Comparison of ENCODE assay signal across 1 cellular context in the genomic region with DNA sequence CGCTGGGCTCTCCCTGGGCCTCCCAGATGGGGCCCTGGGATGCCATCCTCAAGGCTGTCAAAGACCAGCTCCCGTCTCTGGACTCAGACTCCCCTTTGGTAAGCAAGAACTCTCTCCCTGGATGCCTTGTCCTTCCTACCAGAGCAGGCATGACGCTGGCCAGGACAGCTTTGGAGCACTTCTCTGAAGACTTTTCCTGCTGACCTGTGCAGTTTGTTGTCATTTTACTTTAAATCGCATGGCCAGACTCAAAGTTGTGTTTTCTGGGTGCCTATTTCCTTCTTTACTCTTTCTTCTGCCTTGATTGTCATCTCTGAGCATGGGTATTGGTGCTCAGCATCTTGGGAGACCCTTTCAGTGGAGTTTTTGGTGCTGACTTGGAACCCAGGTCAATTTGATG.
TF ChIP-seq lines count a peak whose summit lies in the region.

No MANE protein-coding gene starts in this region.

TF ChIP-seq in HepG2, 621 proteins besides CTCF, POLR2A, EP300 and RAD21:
- no peak for TF ChIP-seq ZBTB26 (CRISPR knock-in tag; IDR thresholded peaks at IDR 0.05; ENCODE audit: borderline replicate concordance)
- peak; percentile 72 for TF ChIP-seq MAFF (IDR thresholded peaks at IDR 0.05; ENCODE audit: low read depth, low read length)
- no peak for TF ChIP-seq ZNF207 (IDR thresholded peaks at IDR 0.05; ENCODE audit: borderline replicate concordance)
- TF ChIP-seq PLRG1 (conservative IDR thresholded peaks at IDR 0.05), result no peak
- no peak for TF ChIP-seq ZFX (CRISPR knock-in tag; IDR thresholded peaks at IDR 0.05; ENCODE audit: low read depth)
- no peak for TF ChIP-seq CREM (IDR thresholded peaks at IDR 0.05)
- no peak for TF ChIP-seq CREM (CRISPR knock-in tag; IDR thresholded peaks at IDR 0.05)
- no peak for TF ChIP-seq SMARCC2 (IDR thresholded peaks at IDR 0.05)
- TF ChIP-seq POGZ (CRISPR knock-in tag; IDR thresholded peaks at IDR 0.05), result no peak
- no peak for TF ChIP-seq KLF16 (CRISPR knock-in tag; IDR thresholded peaks at IDR 0.05)
- no peak for TF ChIP-seq TBP (CRISPR knock-in tag; IDR thresholded peaks at IDR 0.05)
- peak; percentile 68 to 77 for TF ChIP-seq MAFK (conservative IDR thresholded peaks at IDR 0.05 in 1 of 2, IDR thresholded peaks at IDR 0.05 in 1 of 2; ENCODE audit: low read length in 2 of 2)
- no peak for TF ChIP-seq GATA4 (IDR thresholded peaks at IDR 0.05; ENCODE audit: borderline replicate concordance, low read depth)
- TF ChIP-seq ZNF770 (CRISPR knock-in tag; IDR thresholded peaks at IDR 0.05), result no peak
